ENCODE assay signal across 1 cellular context in the genomic region with DNA sequence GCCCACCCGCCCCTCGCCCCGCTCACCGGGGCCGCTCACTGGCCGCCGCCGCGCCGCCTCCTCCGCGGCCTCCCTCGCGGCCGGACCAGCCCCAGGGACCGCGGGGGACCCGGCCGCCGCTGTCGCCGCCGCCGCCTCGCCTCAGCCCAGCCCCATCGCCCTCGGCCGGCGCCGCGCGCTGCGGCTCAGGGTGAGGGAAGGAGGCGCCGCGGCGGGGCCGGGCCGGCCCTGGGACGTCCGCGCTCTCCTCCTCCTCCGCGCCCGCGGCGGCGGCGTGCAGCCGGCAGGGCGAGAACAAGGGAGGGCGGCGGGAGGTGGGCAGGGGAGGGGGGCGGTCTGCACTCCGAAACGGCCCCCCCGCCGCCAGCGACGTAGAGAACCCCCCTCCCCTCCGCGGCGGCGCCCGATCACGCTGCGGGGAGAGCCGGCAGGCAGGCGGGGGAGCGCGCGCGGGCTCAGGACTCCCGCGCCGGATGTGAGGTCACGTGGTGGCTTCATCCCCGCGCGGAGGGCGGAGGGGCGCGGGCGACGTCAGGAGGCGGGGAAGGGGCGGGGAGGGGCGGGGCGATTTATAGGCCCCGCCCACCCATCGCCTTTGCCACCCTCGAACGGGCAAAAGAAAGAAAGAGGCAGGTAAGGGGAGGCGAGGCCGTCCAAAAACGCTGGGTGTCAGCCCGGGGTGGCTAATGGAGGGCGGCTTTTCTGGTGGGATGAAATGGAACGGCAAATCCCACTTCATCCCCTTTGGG.
TF ChIP-seq lines count a peak whose summit lies in the region.

A gene (minus strand): TSS at position 463 of the 749 bp plus-strand sequence. CDS start 24,812 bp downstream, outside the sequence.

TF ChIP-seq in SK-N-SH, 30 proteins besides CTCF, POLR2A, EP300 and RAD21 (continued from another document):
- TF ChIP-seq, protein P1, sequence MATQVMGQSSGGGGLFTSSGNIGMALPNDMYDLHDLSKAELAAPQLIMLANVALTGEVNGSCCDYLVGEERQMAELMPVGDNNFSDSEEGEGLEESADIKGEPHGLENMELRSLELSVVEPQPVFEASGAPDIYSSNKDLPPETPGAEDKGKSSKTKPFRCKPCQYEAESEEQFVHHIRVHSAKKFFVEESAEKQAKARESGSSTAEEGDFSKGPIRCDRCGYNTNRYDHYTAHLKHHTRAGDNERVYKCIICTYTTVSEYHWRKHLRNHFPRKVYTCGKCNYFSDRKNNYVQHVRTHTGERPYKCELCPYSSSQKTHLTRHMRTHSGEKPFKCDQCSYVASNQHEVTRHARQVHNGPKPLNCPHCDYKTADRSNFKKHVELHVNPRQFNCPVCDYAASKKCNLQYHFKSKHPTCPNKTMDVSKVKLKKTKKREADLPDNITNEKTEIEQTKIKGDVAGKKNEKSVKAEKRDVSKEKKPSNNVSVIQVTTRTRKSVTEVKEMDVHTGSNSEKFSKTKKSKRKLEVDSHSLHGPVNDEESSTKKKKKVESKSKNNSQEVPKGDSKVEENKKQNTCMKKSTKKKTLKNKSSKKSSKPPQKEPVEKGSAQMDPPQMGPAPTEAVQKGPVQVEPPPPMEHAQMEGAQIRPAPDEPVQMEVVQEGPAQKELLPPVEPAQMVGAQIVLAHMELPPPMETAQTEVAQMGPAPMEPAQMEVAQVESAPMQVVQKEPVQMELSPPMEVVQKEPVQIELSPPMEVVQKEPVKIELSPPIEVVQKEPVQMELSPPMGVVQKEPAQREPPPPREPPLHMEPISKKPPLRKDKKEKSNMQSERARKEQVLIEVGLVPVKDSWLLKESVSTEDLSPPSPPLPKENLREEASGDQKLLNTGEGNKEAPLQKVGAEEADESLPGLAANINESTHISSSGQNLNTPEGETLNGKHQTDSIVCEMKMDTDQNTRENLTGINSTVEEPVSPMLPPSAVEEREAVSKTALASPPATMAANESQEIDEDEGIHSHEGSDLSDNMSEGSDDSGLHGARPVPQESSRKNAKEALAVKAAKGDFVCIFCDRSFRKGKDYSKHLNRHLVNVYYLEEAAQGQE (IDR thresholded peaks at IDR 0.05; ENCODE audit: low read depth, low read length): no peak
- TF ChIP-seq GATA2 (CRISPR knock-in tag; IDR thresholded peaks at IDR 0.05): no peak
- TF ChIP-seq, protein P2, sequence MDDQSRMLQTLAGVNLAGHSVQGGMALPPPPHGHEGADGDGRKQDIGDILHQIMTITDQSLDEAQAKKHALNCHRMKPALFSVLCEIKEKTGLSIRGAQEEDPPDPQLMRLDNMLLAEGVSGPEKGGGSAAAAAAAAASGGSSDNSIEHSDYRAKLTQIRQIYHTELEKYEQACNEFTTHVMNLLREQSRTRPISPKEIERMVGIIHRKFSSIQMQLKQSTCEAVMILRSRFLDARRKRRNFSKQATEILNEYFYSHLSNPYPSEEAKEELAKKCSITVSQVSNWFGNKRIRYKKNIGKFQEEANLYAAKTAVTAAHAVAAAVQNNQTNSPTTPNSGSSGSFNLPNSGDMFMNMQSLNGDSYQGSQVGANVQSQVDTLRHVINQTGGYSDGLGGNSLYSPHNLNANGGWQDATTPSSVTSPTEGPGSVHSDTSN (IDR thresholded peaks at IDR 0.05): no peak; the same call in 1 of the 2 replicates
- no peak for TF ChIP-seq RXRA (IDR thresholded peaks at IDR 0.05; ENCODE audit: borderline replicate concordance, low read depth)
- TF ChIP-seq CHD2 (IDR thresholded peaks at IDR 0.05; ENCODE audit: low read length, partially characterized antibody): peak; percentile 17
- peak; percentile 44; the same call in 1 of the 2 replicates for TF ChIP-seq POLR2AphosphoS5 (IDR thresholded peaks at IDR 0.05; ENCODE audit: low read depth, low read length)
